ENCODE assay signal across 30 cellular contexts in genomic region chr1:170288155-170288554, GRCh38.
"Had no signal": no experiment of that assay in that cellular context is flagged by ENCODE, and none has a peak within 500 bp of the region (broad histone marks: within the 10 kb centered on the region; RNA-seq: fewer than 3 reads in every experiment).

No MANE protein-coding gene starts in this region.

- H3K36me3 ChIP-seq: left lung, lower lobe of right lung, pancreas, prostate gland, stomach, thyroid gland, upper lobe of right lung had no signal

- H3K27me3 Mint-ChIP-seq: stimulated activated naive B cell treated with anti-CD40 and anti-IgM and Interleukin-4, amounts not matched to agents 10 μg/mL and 1 μg/mL and 100 μg/mL, for 72 hours had no signal

- H3K27ac Mint-ChIP-seq: immature natural killer cell; mesothelial cell of epicardium; naive B cell; natural killer cell; nephron progenitor cell; stimulated activated naive B cell treated with anti-CD40 and anti-IgM and Interleukin-4, amounts not matched to agents 10 μg/mL and 1 μg/mL and 100 μg/mL, for 72 hours had no signal

- H3K4me3 Mint-ChIP-seq: immature natural killer cell; mesothelial cell of epicardium; naive B cell; natural killer cell; nephron progenitor cell; stimulated activated naive B cell treated with anti-CD40 and anti-IgM and Interleukin-4, amounts not matched to agents 10 μg/mL and 1 μg/mL and 100 μg/mL, for 72 hours had no signal

- DNase-seq: hippocampal formation; immature natural killer cell; kidney; left colon; left lung; lower lobe of right lung; mammary epithelial cell; mesenchymal stem cell; naive B cell; natural killer cell; nephron progenitor cell; pancreas; posterior cingulate gyrus; retina; right cardiac atrium; stimulated activated CD4-positive, alpha-beta T cell treated with anti-CD3 and anti-CD28 coated beads, Interleukin-12 subunit alpha, Interleukin-12 subunit beta, amount 100 ng/mL, for 4 hours; stimulated activated CD4-positive, alpha-beta T cell treated with anti-CD3 and anti-CD28 coated beads, Interleukin-15, amount 100 ng/mL, for 24 hours; stimulated activated CD4-positive, alpha-beta T cell treated with anti-CD3 and anti-CD28 coated beads, Interleukin-2, amount 100 ng/mL, for 24 hours; stimulated activated CD4-positive, alpha-beta T cell treated with anti-CD3 and anti-CD28 coated beads, Interleukin-4, amount 100 ng/mL, for 1 hour; stimulated activated naive B cell treated with anti-CD40 and anti-IgM and Interleukin-4, amounts not matched to agents 10 μg/mL and 1 μg/mL and 100 μg/mL, for 72 hours; stimulated activated naive CD8-positive, alpha-beta T cell treated with anti-CD3 and anti-CD28 coated beads, Interleukin-15, Interleukin-2, amounts not matched to agents 100 U/mL and 50 U/mL, for 24 hours; stomach; testis; thyroid gland; trophoblast cell; upper lobe of right lung had no signal

- H3K4me3 ChIP-seq: left lung, lower lobe of right lung, pancreas, prostate gland, skin epidermis, stomach, testis, thyroid gland, upper lobe of right lung had no signal

- H3K4me1 ChIP-seq: left lung, lower lobe of right lung, pancreas, prostate gland, stomach, thyroid gland, upper lobe of right lung had no signal

- H3K9me3 ChIP-seq: left lung, lower lobe of right lung, pancreas, prostate gland, stomach, testis, thyroid gland, upper lobe of right lung had no signal

- H3K27me3 ChIP-seq: left lung, pancreas, stomach, testis, thyroid gland, upper lobe of right lung had no signal

- ATAC-seq: left colon; left lung; lower lobe of right lung; natural killer cell; pancreas; right cardiac atrium; sciatic nerve; stimulated activated naive B cell treated with anti-CD40 and anti-IgM and Interleukin-4, amounts not matched to agents 10 μg/mL and 1 μg/mL and 100 μg/mL, for 72 hours; stimulated activated naive CD8-positive, alpha-beta T cell treated with anti-CD3 and anti-CD28 coated beads, Interleukin-15, Interleukin-2, amounts not matched to agents 100 U/mL and 50 U/mL, for 24 hours; upper lobe of right lung had no signal

- H3K27ac ChIP-seq: left lung, lower lobe of right lung, pancreas, prostate gland, skin epidermis, stomach, testis, thyroid gland, upper lobe of right lung had no signal

- H3K4me1 Mint-ChIP-seq: immature natural killer cell; mesothelial cell of epicardium; naive B cell; natural killer cell; stimulated activated naive B cell treated with anti-CD40 and anti-IgM and Interleukin-4, amounts not matched to agents 10 μg/mL and 1 μg/mL and 100 μg/mL, for 72 hours had no signal

- H3K36me3 Mint-ChIP-seq: immature natural killer cell; mesothelial cell of epicardium; naive B cell; natural killer cell; stimulated activated naive B cell treated with anti-CD40 and anti-IgM and Interleukin-4, amounts not matched to agents 10 μg/mL and 1 μg/mL and 100 μg/mL, for 72 hours had no signal

- H3K9me3 Mint-ChIP-seq: mesothelial cell of epicardium, nephron progenitor cell had no signal
